ENCODE assay signal across 9 cellular contexts in genomic region chr3:107988464-107989156, GRCh38.
DNase-seq lines count a peak whose midpoint lies in the region; ATAC-seq, FAIRE-seq and TF ChIP-seq lines count a peak whose summit lies in the region.
"Had no signal": no experiment of that assay in that cellular context is flagged by ENCODE, and none has a peak within 500 bp of the region (broad histone marks: within the 10 kb centered on the region; RNA-seq: fewer than 3 reads in every experiment).

No MANE protein-coding gene starts in this region.

- H3K27me3 ChIP-seq in cardiac muscle cell (no peaks in the 10 kb centered on the region), subcutaneous abdominal adipose tissue (ENCODE audit: control insufficient read depth in 5 of 5, insufficient read depth in 4 of 5, low read length in 5 of 5) (no peaks in the 10 kb centered on the region)

- H3K36me3 ChIP-seq in cardiac muscle cell: no peaks in the 10 kb centered on the region
- H3K36me3 ChIP-seq in subcutaneous abdominal adipose tissue (ENCODE audit: control insufficient read depth in 5 of 5, insufficient read depth in 5 of 5, low read length in 5 of 5): no peaks in the 10 kb centered on the region

- no peaks in the 10 kb centered on the region for H3K27me3 Mint-ChIP-seq in activated CD8-positive, alpha-beta memory T cell treated with anti-CD3 and anti-CD28 coated beads, Interleukin-2, amount 10 ng/mL, durations not matched to agents 7 days and 5 days

- H3K9me3 ChIP-seq in cardiac muscle cell (ENCODE audit: low read depth) (no peaks in the 10 kb centered on the region), subcutaneous abdominal adipose tissue (ENCODE audit: control insufficient read depth in 5 of 5, low read length in 5 of 5) (no peaks in the 10 kb centered on the region)
- H3K9me3 ChIP-seq: Caco-2 had no signal

- H3K4me3 Mint-ChIP-seq in activated CD8-positive, alpha-beta memory T cell treated with anti-CD3 and anti-CD28 coated beads, Interleukin-2, amount 10 ng/mL, durations not matched to agents 7 days and 5 days: peak overlapping the region; percentile 5

- H3K9ac ChIP-seq in subcutaneous abdominal adipose tissue (ENCODE audit: low read length in 5 of 5): no peak overlapping the region

- CTCF ChIA-PET in activated CD8-positive, alpha-beta memory T cell treated with anti-CD3 and anti-CD28 coated beads, Interleukin-2, amount 10 ng/mL, durations not matched to agents 7 days and 5 days (lab: Charles Lee): interaction anchor here (1.6 kb wide), 1 partner anchor 61 kb away, joined by 5 read pairs; no protein-coding TSS in a partner anchor

- TF ChIP-seq POLR2A in GM12892 (IDR thresholded peaks at IDR 0.05; ENCODE audit: low read depth, low read length): no peak

- no peaks in the 10 kb centered on the region for H3K9me3 Mint-ChIP-seq in activated CD8-positive, alpha-beta memory T cell treated with anti-CD3 and anti-CD28 coated beads, Interleukin-2, amount 10 ng/mL, durations not matched to agents 7 days and 5 days (ENCODE audit: low read depth)

- H3K36me3 Mint-ChIP-seq in activated CD8-positive, alpha-beta memory T cell treated with anti-CD3 and anti-CD28 coated beads, Interleukin-2, amount 10 ng/mL, durations not matched to agents 7 days and 5 days: peaks cover 3% of the 10 kb centered on the region

- DNase-seq in activated CD8-positive, alpha-beta memory T cell treated with anti-CD3 and anti-CD28 coated beads, Interleukin-2, amount 10 ng/mL, durations not matched to agents 7 days and 5 days: no peak
- DNase-seq in activated CD8-positive, alpha-beta memory T cell treated with anti-CD3 and anti-CD28 coated beads for 24 hours: no peak
- DNase-seq in SW480 (ENCODE audit: low spot score) (peak; percentile 47), cardiac muscle cell (ENCODE audit: low read depth in 1 of 2, low spot score in 1 of 2) (peak; percentile 26 to 49), GM12892 (ENCODE audit: insufficient read length) (no peak)
- DNase-seq in stimulated activated CD4-positive, alpha-beta T cell treated with anti-CD3 and anti-CD28 coated beads, Interleukin-2, amount 100 ng/mL, for 24 hours: no peak
- DNase-seq: Caco-2 had no signal

- no peak overlapping the region for H3K4me3 ChIP-seq in cardiac muscle cell
- no peak overlapping the region for H3K4me3 ChIP-seq in subcutaneous abdominal adipose tissue (ENCODE audit: low read depth in 1 of 5, low read length in 5 of 5)

- FAIRE-seq in GM12892 (lab: Jason Lieb, UNC): no peak

- TF ChIP-seq CTCF in cardiac muscle cell (IDR thresholded peaks at IDR 0.05; ENCODE audit: low read depth, low read length): no peak

- H3K27ac ChIP-seq in cardiac muscle cell (no peak overlapping the region), subcutaneous abdominal adipose tissue (ENCODE audit: low read depth, low read length) (peak overlapping the region; percentile 29)

- ATAC-seq in activated CD8-positive, alpha-beta memory T cell treated with anti-CD3 and anti-CD28 coated beads, Interleukin-2, amount 10 ng/mL, durations not matched to agents 7 days and 5 days: peak; percentile 43
- no peak for ATAC-seq in HG02642 (IDR thresholded peaks at IDR 0.05; ENCODE audit: poor library complexity, unreplicated experiment)

- H3K4me1 ChIP-seq in cardiac muscle cell (ENCODE audit: low read depth) (peaks cover 16% of the 10 kb centered on the region), subcutaneous abdominal adipose tissue (ENCODE audit: control insufficient read depth in 5 of 5, insufficient read depth in 5 of 5, low read length in 5 of 5) (peaks cover 9 to 33% (median 28%) of the 10 kb centered on the region in 5 donors)
- H3K4me1 ChIP-seq: Caco-2 had no signal

- peak overlapping the region; percentile 58 for H3K27ac Mint-ChIP-seq in activated CD8-positive, alpha-beta memory T cell treated with anti-CD3 and anti-CD28 coated beads, Interleukin-2, amount 10 ng/mL, durations not matched to agents 7 days and 5 days

- peaks cover 31% of the 10 kb centered on the region for H3K4me1 Mint-ChIP-seq in activated CD8-positive, alpha-beta memory T cell treated with anti-CD3 and anti-CD28 coated beads, Interleukin-2, amount 10 ng/mL, durations not matched to agents 7 days and 5 days

Comparison
In these comparisons a context has a peak if more than half of its experiments do, and no peak if none do; other contexts are left out.
1. DNase-seq: peak in SW480 (single experiment) and cardiac muscle cell (2 of 2); none in activated CD8-positive, alpha-beta memory T cell treated with anti-CD3 and anti-CD28 coated beads, Interleukin-2, amount 10 ng/mL, durations not matched to agents 7 days and 5 days (single experiment), activated CD8-positive, alpha-beta memory T cell treated with anti-CD3 and anti-CD28 coated beads for 24 hours (single experiment), stimulated activated CD4-positive, alpha-beta T cell treated with anti-CD3 and anti-CD28 coated beads, Interleukin-2, amount 100 ng/mL, for 24 hours (0 of 2) and GM12892 (single experiment).